ENCODE assay signal across 21 cellular contexts in the genomic region with DNA sequence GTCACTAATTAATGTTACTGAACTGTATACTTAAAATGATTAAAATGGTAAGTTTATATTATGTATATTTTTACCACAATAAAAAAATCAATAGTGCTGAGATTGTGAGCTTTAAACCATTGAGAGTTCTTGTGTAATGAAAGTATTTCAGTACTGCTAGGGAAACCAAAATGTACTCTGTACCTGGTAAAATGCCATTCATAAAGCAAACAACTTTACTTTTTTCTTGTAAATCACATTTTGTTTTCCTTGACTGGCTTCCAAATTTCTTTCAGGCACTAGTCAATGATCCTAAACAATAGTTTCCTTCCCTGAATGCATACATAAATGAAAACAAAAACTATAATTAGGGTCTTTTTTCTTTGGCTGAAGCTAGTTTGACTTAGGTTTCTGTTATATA. TPM values are rescaled to one million over a fixed set of nuclear protein-coding genes. Genes with fewer than 3 reads are reported as not detected.
DNase-seq lines count a peak whose midpoint lies in the region; ATAC-seq and TF ChIP-seq lines count a peak whose summit lies in the region.
"Had no signal": no experiment of that assay in that cellular context is flagged by ENCODE, and none has a peak within 500 bp of the region (broad histone marks: within the 10 kb centered on the region; RNA-seq: fewer than 3 reads in every experiment).

No MANE protein-coding gene starts in this region.

- no peak overlapping the region for H3K4me3 ChIP-seq in stomach
- H3K4me3 ChIP-seq: HAP-1 had no signal

- no peaks in the 10 kb centered on the region for H3K27me3 ChIP-seq in stomach

- no peak for TF ChIP-seq POLR2A in stomach (IDR thresholded peaks at IDR 0.05)

- H3K4me1 ChIP-seq in stomach, result peaks cover 0 to 18% (median 10%) of the 10 kb centered on the region in 4 donors
- H3K4me1 ChIP-seq: Caco-2 had no signal

- no peaks in the 10 kb centered on the region for H3K9me3 ChIP-seq in stomach
- H3K9me3 ChIP-seq: Caco-2, HAP-1 had no signal

- H3K36me3 ChIP-seq in stomach, result no peaks in the 10 kb centered on the region
- H3K36me3 ChIP-seq: HAP-1 had no signal

- TF ChIP-seq CTCF in C4-2B (conservative IDR thresholded peaks at IDR 0.05), result no peak
- no peak for TF ChIP-seq CTCF in VCaP (conservative IDR thresholded peaks at IDR 0.05)
- no peak for TF ChIP-seq CTCF in stomach (IDR thresholded peaks at IDR 0.05)

- peak; percentile 87 for ATAC-seq in left lobe of liver
- ATAC-seq in GM18520 (IDR thresholded peaks at IDR 0.05; ENCODE audit: unreplicated experiment), result no peak
- ATAC-seq: SK-N-SH treated with all-trans-retinoic acid at 6 μM for 48 hours had no signal

- no peak for DNase-seq in left lobe of liver (ENCODE audit: low spot score)
- DNase-seq in stomach, result no peak
- no peak for DNase-seq in GM19238 (ENCODE audit: insufficient read length, low spot score)
- no peak for DNase-seq in DMS79 (lab: John Stamatoyannopoulos, UW)
- DNase-seq: ACHN, AML-193, Caco-2, DMS153, EL, NCI-H1417, NCI-H187 treated with DMSO at 0.1 percent for 48 hours, NCI-H2171, NCI-H446 treated with DMSO at 0.1 percent for 48 hours, NCI-H774, Right ventricle myocardium superior had no signal

- intact Hi-C loops in stomach (cut with DNase I; ENCODE audit: low total_unique reads), result no loop called here

- H3K27ac ChIP-seq in C4-2B (peak overlapping the region; percentile 36; the same call in 1 of the 2 replicates), VCaP (peak overlapping the region; percentile 44), stomach (peak overlapping the region in 3 of 5 donors; percentile 19 to 66 (median 45))
- H3K27ac ChIP-seq: HL-60 had no signal

- no peak for TF ChIP-seq EP300 in stomach (IDR thresholded peaks at IDR 0.05)

RNA-seq across cellular contexts. Expression of gene SNRPF, which starts 29.4 kb away (rescaled TPM):
- total RNA-seq in left lobe of liver, result 8.5 TPM
- total RNA-seq in stomach, result 10 to 100 TPM in 3 of 5 donors, not detected in 2; 10.9 to 34.8 (median 22.4) TPM
- polyA plus RNA-seq in stomach, result 10 to 100 TPM; 27.5 to 55.4 (median 44.1) TPM

RNA-seq across cellular contexts. Expression of gene NTN4, which starts 38.8 kb away (rescaled TPM):
- total RNA-seq in left lobe of liver, result 20.7 TPM
- 100 to 1,000 TPM in 1 of 5 donors, 10 to 100 TPM in 4; 11.0 to 110 (median 50.7) TPM for total RNA-seq in stomach
- polyA plus RNA-seq in stomach, result 10 to 100 TPM; 10.5 to 23.5 (median 13.0) TPM
